9 cellular contexts compared by ENCODE assay signal in genomic region chrX:320126-320783, GRCh38. TPM values are rescaled to one million over a fixed set of nuclear protein-coding genes. Genes with fewer than 3 reads are reported as not detected.
DNase-seq lines count a peak whose midpoint lies in the region; ATAC-seq and TF ChIP-seq lines count a peak whose summit lies in the region.
"Had no signal": no experiment of that assay in that cellular context is flagged by ENCODE, and none has a peak within 500 bp of the region (broad histone marks: within the 10 kb centered on the region; RNA-seq: fewer than 3 reads in every experiment).

No MANE protein-coding gene starts in this region.

- H3K27me3 ChIP-seq in vagina: no peaks in the 10 kb centered on the region
- H3K27me3 ChIP-seq: adrenal gland had no signal

- peaks cover 0 to under 1% of the 10 kb centered on the region in 2 donors for H3K36me3 ChIP-seq in vagina

- H3K27ac ChIP-seq in vagina: peak overlapping the region; percentile 93

- TF ChIP-seq CTCF in vagina (IDR thresholded peaks at IDR 0.05): no peak

- peaks cover 15% of the 10 kb centered on the region for H3K4me1 ChIP-seq in vagina

- DNase-seq in activated effector memory CD4-positive, alpha-beta T cell treated with anti-CD3 and anti-CD28 coated beads, Interleukin-2, amount 50 U/mL, for 16 hours: peak; percentile 66
- no peak for DNase-seq in activated effector memory CD4-positive, alpha-beta T cell treated with Interleukin-2 at 50 U/mL for 16 hours
- DNase-seq in cerebellum (ENCODE audit: low spot score) (peak; percentile 32), mesenteric fat pad (ENCODE audit: low spot score) (peak; percentile 78), vagina (ENCODE audit: extremely low spot score in 2 of 2) (no peak), NCI-H524 (lab: John Stamatoyannopoulos, UW) (no peak)
- no peak for DNase-seq in stimulated activated naive CD4-positive, alpha-beta T cell (lab: John Stamatoyannopoulos, UW)

- no peak for TF ChIP-seq POLR2A in vagina (IDR thresholded peaks at IDR 0.05)

- peak overlapping the region; percentile 96 to 99 for H3K4me3 ChIP-seq in vagina

- intact Hi-C loops in vagina (cut with DNase I): no loop called here

- no peaks in the 10 kb centered on the region for H3K9me3 ChIP-seq in vagina
- H3K9me3 ChIP-seq: adrenal gland had no signal

- ATAC-seq in GM21825 (IDR thresholded peaks at IDR 0.05; ENCODE audit: unreplicated experiment): no peak

RNA-seq across cellular contexts. Expression of gene GTPBP6, which starts 1.7 kb away (rescaled TPM):
- total RNA-seq in cerebellum (11.6 TPM), mesenteric fat pad (48.1 TPM), vagina (30.9 TPM)

RNA-seq across cellular contexts. Expression of gene PLCXD1, which starts 39.1 kb away (rescaled TPM):
- total RNA-seq in cerebellum (14.2 TPM), mesenteric fat pad (18.1 TPM), vagina (14.0 TPM)

Comparison
In these comparisons a context has a peak if more than half of its experiments do, and no peak if none do; other contexts are left out.
1. DNase-seq: peak in activated effector memory CD4-positive, alpha-beta T cell treated with anti-CD3 and anti-CD28 coated beads, Interleukin-2, amount 50 U/mL, for 16 hours (single experiment), cerebellum (single experiment) and mesenteric fat pad (single experiment); none in activated effector memory CD4-positive, alpha-beta T cell treated with Interleukin-2 at 50 U/mL for 16 hours (single experiment), vagina (0 of 2), NCI-H524 (0 of 2) and stimulated activated naive CD4-positive, alpha-beta T cell (0 of 6).